Comparison of ENCODE assay signal across 8 cellular contexts in genomic region chr5:172187118-172188032, GRCh38. TPM values are rescaled to one million over a fixed set of nuclear protein-coding genes. Genes with fewer than 3 reads are reported as not detected.
A peak's percentile ranks its signal among the peaks of the same experiment; 100 is the strongest.
DNase-seq lines count a peak whose midpoint lies in the region; ATAC-seq and TF ChIP-seq lines count a peak whose summit lies in the region.

No MANE protein-coding gene starts in this region.

- TF ChIP-seq CTCF in 22Rv1 (IDR thresholded peaks at IDR 0.05) (no peak), OCI-LY1 (IDR thresholded peaks at IDR 0.05; ENCODE audit: low read length) (peak; percentile 12; the same call in 1 of the 2 replicates), testis (IDR thresholded peaks at IDR 0.05) (no peak)

- H3K36me3 ChIP-seq in OCI-LY1 (ENCODE audit: insufficient read depth, low read length) (peaks cover 14% of the 10 kb centered on the region; the same call in 1 of the 2 replicates), esophagus (ENCODE audit: control insufficient read depth in 2 of 2, insufficient read depth in 2 of 2, low read length in 1 of 2) (no peaks in the 10 kb centered on the region), testis (ENCODE audit: low read depth, missing control alignments) (no peaks in the 10 kb centered on the region)

- H3K4me3 ChIP-seq in OCI-LY1 (ENCODE audit: low read depth, low read length, poor library complexity, severe bottlenecking) (peak overlapping the region; percentile 76), esophagus (ENCODE audit: low read depth in 1 of 2, low read length in 2 of 2) (peak overlapping the region; percentile 58 to 92), testis (peak overlapping the region; percentile 87 to 90)

- peak; percentile 72 for DNase-seq in activated T-cell treated with anti-CD3 and anti-CD28 coated beads, Interleukin-2, amount 50 U/mL, for 1 hour
- DNase-seq in naive B cell (peak; percentile 62), testis (peak; percentile 68)

- H3K27ac ChIP-seq in 22Rv1, result peak overlapping the region; percentile 66
- peak overlapping the region; percentile 78 for H3K27ac ChIP-seq in OCI-LY1 (ENCODE audit: low read depth, low read length, poor library complexity, severe bottlenecking)
- H3K27ac ChIP-seq in esophagus (ENCODE audit: low read depth in 2 of 2, low read length in 1 of 2), result peak overlapping the region; percentile 82 to 93
- peak overlapping the region; percentile 79 to 91 for H3K27ac ChIP-seq in testis

- H3K4me1 ChIP-seq in OCI-LY1 (ENCODE audit: insufficient read depth, low read length, severe bottlenecking), result peaks cover 42% of the 10 kb centered on the region
- peaks cover 3 to 6% of the 10 kb centered on the region in 2 donors for H3K4me1 ChIP-seq in esophagus (ENCODE audit: control insufficient read depth in 2 of 2, insufficient read depth in 2 of 2, low read length in 1 of 2)
- peaks cover 19% of the 10 kb centered on the region for H3K4me1 ChIP-seq in testis

- intact Hi-C loops in testis (cut with DNase I; ENCODE audit: low total_unique reads), result loop anchor here (5.0 kb wide), 1 partner anchor 80 kb away; no protein-coding TSS in a partner anchor

- H3K9me3 ChIP-seq in OCI-LY1 (ENCODE audit: low read length) (no peaks in the 10 kb centered on the region), esophagus (ENCODE audit: control insufficient read depth in 2 of 2, insufficient read depth in 1 of 2, low read depth in 1 of 2, low read length in 1 of 2) (no peaks in the 10 kb centered on the region), testis (no peaks in the 10 kb centered on the region)

- H3K79me2 ChIP-seq in OCI-LY1 (ENCODE audit: insufficient read depth, low read length), result peaks cover 34% of the 10 kb centered on the region

- no peaks in the 10 kb centered on the region for H3K27me3 ChIP-seq in OCI-LY1 (ENCODE audit: insufficient read depth, low read length)
- H3K27me3 ChIP-seq in esophagus (ENCODE audit: control insufficient read depth in 1 of 2, insufficient read depth in 2 of 2, low read length in 2 of 2), result no peaks in the 10 kb centered on the region
- no peaks in the 10 kb centered on the region for H3K27me3 ChIP-seq in testis

- no peak overlapping the region for H2AFZ ChIP-seq in OCI-LY1 (ENCODE audit: low read length)

- no peaks in the 10 kb centered on the region for H3K9me2 ChIP-seq in OCI-LY1 (ENCODE audit: low read depth, low read length)

- peak overlapping the region; percentile 98 to 100 (median 99) for H3K4me3 Mint-ChIP-seq in naive B cell

- ATAC-seq in GM18511 (IDR thresholded peaks at IDR 0.05; ENCODE audit: unreplicated experiment) (peak; percentile 37), HG03060 (IDR thresholded peaks at IDR 0.05; ENCODE audit: low read depth, unreplicated experiment) (peak; percentile 15), naive B cell (ENCODE audit: low read depth in 2 of 2) (peak; percentile 23 to 26)

- H3K27ac Mint-ChIP-seq in naive B cell, result peak overlapping the region; percentile 96 to 99 (median 98)

- no peaks in the 10 kb centered on the region for H4K20me1 ChIP-seq in OCI-LY1 (ENCODE audit: insufficient read depth, low read length)

- H3K4me2 ChIP-seq in OCI-LY1 (ENCODE audit: low read length), result peak overlapping the region; percentile 94

- H3K27me3 Mint-ChIP-seq in naive B cell, result no peaks in the 10 kb centered on the region

- H3K9me3 Mint-ChIP-seq in naive B cell, result no peaks in the 10 kb centered on the region

- peaks cover 38 to 50% (median 47%) of the 10 kb centered on the region in 3 donors for H3K4me1 Mint-ChIP-seq in naive B cell

- H3K9ac ChIP-seq in OCI-LY1 (ENCODE audit: low read length), result peak overlapping the region; percentile 71

- 0 to 1% methylated on average over 64 to 66 of the region's 66 CpGs for WGBS in esophagus, 2 donors
- WGBS in testis, 2 donors, result 0 to 1% methylated on average over 37 to 59 of the region's 66 CpGs

- no peaks in the 10 kb centered on the region for H3F3A ChIP-seq in OCI-LY1 (ENCODE audit: insufficient read depth, low read length)

- H3K36me3 Mint-ChIP-seq in naive B cell, result no peaks in the 10 kb centered on the region

- TF ChIP-seq POLR2A in testis (IDR thresholded peaks at IDR 0.05), result no peak

RNA-seq across cellular contexts. Expression of gene STK10, which starts 0.6 kb away (rescaled TPM):
- polyA plus RNA-seq in esophagus (1 to 10 TPM; 3.9 to 7.7 TPM), naive B cell (ENCODE audit: low read depth in 6 of 6) (10 to 100 TPM; 12.2 to 73.3 (median 36.3) TPM), testis (ENCODE audit: insufficient read depth, low read depth, low replicate concordance) (48.8 TPM)
- 100 to 1,000 TPM; 142 to 148 TPM for total RNA-seq in testis

RNA-seq across cellular contexts. Expression of gene EFCAB9, which starts 6.6 kb away (rescaled TPM):
- polyA plus RNA-seq in esophagus, result not detected
- polyA plus RNA-seq in naive B cell (ENCODE audit: low read depth in 6 of 6), result not detected
- total RNA-seq in testis, result 1 to 10 TPM; 5.5 to 5.7 TPM
- polyA plus RNA-seq in testis (ENCODE audit: insufficient read depth, low read depth, low replicate concordance), result 11.7 TPM

Comparison
In these comparisons a context has a peak if more than half of its experiments do, and no peak if none do; other contexts are left out.
1. Peak in every context shown above with its lines: DNase-seq, ATAC-seq, H3K4me3 ChIP-seq and H3K27ac ChIP-seq.
2. RNA of gene EFCAB9, which starts 6.6 kb away (polyA plus RNA-seq): 11.7 TPM in testis (single experiment); not detected in esophagus and not detected in naive B cell; every median in the first group is over 10 times any median in the second.